ENCODE assay signal across 17 cellular contexts in genomic region chr19:19613456-19613855, GRCh38. TPM values are rescaled to one million over a fixed set of nuclear protein-coding genes. Genes with fewer than 3 reads are reported as not detected.
A peak's percentile ranks its signal among the peaks of the same experiment; 100 is the strongest.
DNase-seq lines count a peak whose midpoint lies in the region; ATAC-seq and TF ChIP-seq lines count a peak whose summit lies in the region.
"Had no signal": no experiment of that assay in that cellular context is flagged by ENCODE, and none has a peak within 500 bp of the region (broad histone marks: within the 10 kb centered on the region; RNA-seq: fewer than 3 reads in every experiment).

No MANE protein-coding gene starts in this region.

- peak; percentile 77 for DNase-seq in ELF-1 (ENCODE audit: low read depth, low spot score)
- peak; percentile 79 for DNase-seq in RWPE1 (ENCODE audit: low spot score)
- peak; percentile 41 for DNase-seq in fibroblast of villous mesenchyme (ENCODE audit: low read depth)
- peak; percentile 20 for DNase-seq in retinal pigment epithelial cell (ENCODE audit: low read depth)
- no peak for DNase-seq in spleen
- DNase-seq in ecto neural progenitor cell (ENCODE audit: low spot score) = no peak
- no peak for DNase-seq in activated T-helper 2 cell treated with anti-CD3 and anti-CD28 coated beads, Interferon-gamma antibody, Interleukin-2, Interleukin-4, amounts not matched to agents 10 μg/mL and 5 μg/mL and 100 μg/mL, durations not matched to agents 14 hours and 24 hours and 36 hours (ENCODE audit: low spot score)
- DNase-seq: activated CD4-positive, CD25-positive, alpha-beta regulatory T cell treated with anti-CD3 and anti-CD28 coated beads, Interleukin-2, amount 50 U/mL, for 72 hours; effector CD8-positive, alpha-beta T cell; naive thymus-derived CD8-positive, alpha-beta T cell; NCI-H1436; NCI-H345; retina; stimulated activated naive CD4-positive, alpha-beta T cell treated with Interleukin-2 at 50 U/mL for 16 hours had no signal

- no peaks in the 10 kb centered on the region for H3K9me3 ChIP-seq in spleen

- 86 to 94% (median 92%) methylated on average over 3 of the region's 3 CpGs for WGBS in spleen, 5 donors

- no peaks in the 10 kb centered on the region for H3K27me3 Mint-ChIP-seq in activated T-helper 2 cell treated with anti-CD3 and anti-CD28 coated beads, Interferon-gamma antibody, Interleukin-2, Interleukin-4, amounts not matched to agents 10 μg/mL and 5 μg/mL and 100 μg/mL, durations not matched to agents 14 hours and 24 hours and 36 hours (ENCODE audit: low read depth)
- H3K27me3 Mint-ChIP-seq: naive thymus-derived CD8-positive, alpha-beta T cell had no signal

- CTCF ChIA-PET in RWPE1 (lab: Yijun Ruan, JAX) = interaction anchor here (0.6 to 2.5 kb wide), 5 partner anchors 11 to 95 kb away, joined by 3 to 5 read pairs (median 4); no protein-coding TSS in a partner anchor

- TF ChIP-seq CTCF in RWPE1 (conservative IDR thresholded peaks at IDR 0.05; ENCODE audit: low read depth) (no peak), fibroblast of villous mesenchyme (IDR thresholded peaks at IDR 0.05; ENCODE audit: insufficient read depth, low read depth, low read length) (no peak), retinal pigment epithelial cell (conservative IDR thresholded peaks at IDR 0.05; ENCODE audit: low read depth, low read length) (no peak), spleen (IDR thresholded peaks at IDR 0.05 in 8 of 11, conservative IDR thresholded peaks at IDR 0.05 in 3 of 11) (no peak)

- H3K4me1 Mint-ChIP-seq in activated T-helper 2 cell treated with anti-CD3 and anti-CD28 coated beads, Interferon-gamma antibody, Interleukin-2, Interleukin-4, amounts not matched to agents 10 μg/mL and 5 μg/mL and 100 μg/mL, durations not matched to agents 14 hours and 24 hours and 36 hours (ENCODE audit: low read depth) = peaks cover 39% of the 10 kb centered on the region

- no peak for TF ChIP-seq POLR2A in spleen (IDR thresholded peaks at IDR 0.05)

- no peaks in the 10 kb centered on the region for H3K9me3 Mint-ChIP-seq in activated T-helper 2 cell treated with anti-CD3 and anti-CD28 coated beads, Interferon-gamma antibody, Interleukin-2, Interleukin-4, amounts not matched to agents 10 μg/mL and 5 μg/mL and 100 μg/mL, durations not matched to agents 14 hours and 24 hours and 36 hours
- H3K9me3 Mint-ChIP-seq: naive thymus-derived CD8-positive, alpha-beta T cell had no signal

- no peak overlapping the region for H3K4me3 Mint-ChIP-seq in activated T-helper 2 cell treated with anti-CD3 and anti-CD28 coated beads, Interferon-gamma antibody, Interleukin-2, Interleukin-4, amounts not matched to agents 10 μg/mL and 5 μg/mL and 100 μg/mL, durations not matched to agents 14 hours and 24 hours and 36 hours (ENCODE audit: low read depth)

- H3K27me3 ChIP-seq in spleen (replicated peaks in 1 of 7) = peaks cover 0 to 13% (median 0%) of the 10 kb centered on the region in 7 donors

- H3K36me3 Mint-ChIP-seq in activated T-helper 2 cell treated with anti-CD3 and anti-CD28 coated beads, Interferon-gamma antibody, Interleukin-2, Interleukin-4, amounts not matched to agents 10 μg/mL and 5 μg/mL and 100 μg/mL, durations not matched to agents 14 hours and 24 hours and 36 hours (ENCODE audit: low read depth) = peaks cover 43% of the 10 kb centered on the region

- no peaks in the 10 kb centered on the region for H3K36me3 ChIP-seq in spleen

- POLR2A ChIA-PET in RWPE1 (lab: Yijun Ruan, JAX; ENCODE audit: low non-redundant PET) = interaction anchor here (0.6 kb wide), 1 partner anchor 16 kb away, joined by 3 read pairs; no protein-coding TSS in a partner anchor

- no peak for ATAC-seq in GM19455 (IDR thresholded peaks at IDR 0.05; ENCODE audit: unreplicated experiment)
- ATAC-seq: K562; naive thymus-derived CD8-positive, alpha-beta T cell had no signal

- no peak overlapping the region for H3K4me3 ChIP-seq in fibroblast of villous mesenchyme (ENCODE audit: low read depth, low read length)
- no peak overlapping the region for H3K4me3 ChIP-seq in retinal pigment epithelial cell (ENCODE audit: low read length)
- no peak overlapping the region for H3K4me3 ChIP-seq in spleen
- H3K4me3 ChIP-seq: K562 had no signal

- peak overlapping the region; percentile 82 for H3K27ac ChIP-seq in RWPE1
- H3K27ac ChIP-seq in spleen = no peak overlapping the region

- peaks cover 0 to 28% (median 8%) of the 10 kb centered on the region in 6 donors for H3K4me1 ChIP-seq in spleen

- no peak overlapping the region for H3K27ac Mint-ChIP-seq in activated T-helper 2 cell treated with anti-CD3 and anti-CD28 coated beads, Interferon-gamma antibody, Interleukin-2, Interleukin-4, amounts not matched to agents 10 μg/mL and 5 μg/mL and 100 μg/mL, durations not matched to agents 14 hours and 24 hours and 36 hours

- intact Hi-C loops in spleen (cut with DNase I; ENCODE audit: low total_unique reads) = no loop called here
- intact Hi-C loops in activated T-helper 2 cell treated with anti-CD3 and anti-CD28 coated beads, Interferon-gamma antibody, Interleukin-2, Interleukin-4, amounts not matched to agents 10 μg/mL and 5 μg/mL and 100 μg/mL, durations not matched to agents 14 hours and 24 hours and 36 hours (cut with micrococcal nuclease) = no loop called here

RNA-seq across cellular contexts. Expression of gene PBX4, which starts 5.0 kb away (rescaled TPM):
- total RNA-seq in fibroblast of villous mesenchyme (0.64 and 1.7 TPM in 2 replicates), spleen (10 to 100 TPM in 2 of 7 donors, 1 to 10 TPM in 5; 5.3 to 12.5 (median 9.3) TPM)
- polyA plus RNA-seq in spleen = 10 to 100 TPM in 2 of 3 donors, 1 to 10 TPM in 1; 4.4 to 17.8 (median 15.0) TPM
- total RNA-seq in activated T-helper 2 cell treated with anti-CD3 and anti-CD28 coated beads, Interferon-gamma antibody, Interleukin-2, Interleukin-4, amounts not matched to agents 10 μg/mL and 5 μg/mL and 100 μg/mL, durations not matched to agents 14 hours and 24 hours and 36 hours = 23.4 and 24.8 TPM in 2 replicates
- total RNA-seq: glomerular endothelial cell had no signal

RNA-seq across cellular contexts. Expression of gene LPAR2, which starts 14.6 kb away (rescaled TPM):
- 0.86 and 0.97 TPM in 2 replicates for total RNA-seq in fibroblast of villous mesenchyme
- total RNA-seq in spleen = 10 to 100 TPM; 23.7 to 62.8 (median 41.1) TPM
- 10 to 100 TPM; 12.4 to 44.1 (median 41.9) TPM for polyA plus RNA-seq in spleen
- total RNA-seq in activated T-helper 2 cell treated with anti-CD3 and anti-CD28 coated beads, Interferon-gamma antibody, Interleukin-2, Interleukin-4, amounts not matched to agents 10 μg/mL and 5 μg/mL and 100 μg/mL, durations not matched to agents 14 hours and 24 hours and 36 hours = 28.9 and 29.8 TPM in 2 replicates

RNA-seq across cellular contexts. Expression of gene GMIP, which starts 30.0 kb away (rescaled TPM):
- total RNA-seq in fibroblast of villous mesenchyme (5.6 and 6.8 TPM in 2 replicates), spleen (100 to 1,000 TPM in 2 of 7 donors, 10 to 100 TPM in 5; 59.9 to 141 (median 96.9) TPM)
- 10 to 100 TPM; 26.7 to 60.5 (median 31.9) TPM for polyA plus RNA-seq in spleen
- 66.0 and 67.5 TPM in 2 replicates for total RNA-seq in activated T-helper 2 cell treated with anti-CD3 and anti-CD28 coated beads, Interferon-gamma antibody, Interleukin-2, Interleukin-4, amounts not matched to agents 10 μg/mL and 5 μg/mL and 100 μg/mL, durations not matched to agents 14 hours and 24 hours and 36 hours

RNA-seq across cellular contexts. Expression of gene ATP13A1, which starts 50.0 kb away (rescaled TPM):
- total RNA-seq in fibroblast of villous mesenchyme (35.8 and 44.9 TPM in 2 replicates), spleen (100 to 1,000 TPM in 5 of 7 donors, 10 to 100 TPM in 2; 88.4 to 301 (median 113) TPM)
- 10 to 100 TPM; 39.7 to 95.3 (median 91.6) TPM for polyA plus RNA-seq in spleen
- total RNA-seq in activated T-helper 2 cell treated with anti-CD3 and anti-CD28 coated beads, Interferon-gamma antibody, Interleukin-2, Interleukin-4, amounts not matched to agents 10 μg/mL and 5 μg/mL and 100 μg/mL, durations not matched to agents 14 hours and 24 hours and 36 hours = 71.6 and 74.8 TPM in 2 replicates

RNA-seq across cellular contexts. Expression of gene ZNF101, which starts 55.2 kb away (rescaled TPM):
- total RNA-seq in fibroblast of villous mesenchyme = 5.5 and 5.6 TPM in 2 replicates
- total RNA-seq in spleen = 10 to 100 TPM; 29.6 to 58.3 (median 41.1) TPM
- 10 to 100 TPM; 29.8 to 51.9 (median 46.3) TPM for polyA plus RNA-seq in spleen
- 31.8 and 32.1 TPM in 2 replicates for total RNA-seq in activated T-helper 2 cell treated with anti-CD3 and anti-CD28 coated beads, Interferon-gamma antibody, Interleukin-2, Interleukin-4, amounts not matched to agents 10 μg/mL and 5 μg/mL and 100 μg/mL, durations not matched to agents 14 hours and 24 hours and 36 hours

Comparison
In these comparisons a context has a peak if more than half of its experiments do, and no peak if none do; other contexts are left out.
1. DNase-seq: peak in ELF-1 (single experiment), RWPE1 (single experiment), fibroblast of villous mesenchyme (single experiment) and retinal pigment epithelial cell (single experiment); none in spleen (single experiment), ecto neural progenitor cell (single experiment) and activated T-helper 2 cell treated with anti-CD3 and anti-CD28 coated beads, Interferon-gamma antibody, Interleukin-2, Interleukin-4, amounts not matched to agents 10 μg/mL and 5 μg/mL and 100 μg/mL, durations not matched to agents 14 hours and 24 hours and 36 hours (single experiment).
2. RNA of gene LPAR2, which starts 14.6 kb away (total RNA-seq): 23.7 to 62.8 TPM in spleen and 28.9 to 29.8 TPM in activated T-helper 2 cell treated with anti-CD3 and anti-CD28 coated beads, Interferon-gamma antibody, Interleukin-2, Interleukin-4, amounts not matched to agents 10 μg/mL and 5 μg/mL and 100 μg/mL, durations not matched to agents 14 hours and 24 hours and 36 hours; 0.86 to 0.97 TPM in fibroblast of villous mesenchyme; every median in the first group is over 10 times any median in the second.